Comparison of ENCODE assay signal across 1 cellular context in genomic region chr1:26353210-26353859, GRCh38.
TF ChIP-seq lines count a peak whose summit lies in the region.

No MANE protein-coding gene starts in this region.

TF ChIP-seq in HCT116, 20 proteins besides CTCF, POLR2A, EP300 and RAD21:
- no peak for TF ChIP-seq SRF (IDR thresholded peaks at IDR 0.05; ENCODE audit: low read depth)
- TF ChIP-seq ZFX (IDR thresholded peaks at IDR 0.05) = no peak
- TF ChIP-seq FOSL1 (IDR thresholded peaks at IDR 0.05; ENCODE audit: low read depth) = no peak
- no peak for TF ChIP-seq TCF7L2 (IDR thresholded peaks at IDR 0.05; ENCODE audit: borderline replicate concordance, extremely low read depth, insufficient read depth, insufficient read length)
- no peak for TF ChIP-seq ZNF274 (IDR thresholded peaks at IDR 0.05; ENCODE audit: low read depth, low read length)
- TF ChIP-seq MAX (IDR thresholded peaks at IDR 0.05) = no peak
